ENCODE assay signal across 8 cellular contexts in the genomic region with DNA sequence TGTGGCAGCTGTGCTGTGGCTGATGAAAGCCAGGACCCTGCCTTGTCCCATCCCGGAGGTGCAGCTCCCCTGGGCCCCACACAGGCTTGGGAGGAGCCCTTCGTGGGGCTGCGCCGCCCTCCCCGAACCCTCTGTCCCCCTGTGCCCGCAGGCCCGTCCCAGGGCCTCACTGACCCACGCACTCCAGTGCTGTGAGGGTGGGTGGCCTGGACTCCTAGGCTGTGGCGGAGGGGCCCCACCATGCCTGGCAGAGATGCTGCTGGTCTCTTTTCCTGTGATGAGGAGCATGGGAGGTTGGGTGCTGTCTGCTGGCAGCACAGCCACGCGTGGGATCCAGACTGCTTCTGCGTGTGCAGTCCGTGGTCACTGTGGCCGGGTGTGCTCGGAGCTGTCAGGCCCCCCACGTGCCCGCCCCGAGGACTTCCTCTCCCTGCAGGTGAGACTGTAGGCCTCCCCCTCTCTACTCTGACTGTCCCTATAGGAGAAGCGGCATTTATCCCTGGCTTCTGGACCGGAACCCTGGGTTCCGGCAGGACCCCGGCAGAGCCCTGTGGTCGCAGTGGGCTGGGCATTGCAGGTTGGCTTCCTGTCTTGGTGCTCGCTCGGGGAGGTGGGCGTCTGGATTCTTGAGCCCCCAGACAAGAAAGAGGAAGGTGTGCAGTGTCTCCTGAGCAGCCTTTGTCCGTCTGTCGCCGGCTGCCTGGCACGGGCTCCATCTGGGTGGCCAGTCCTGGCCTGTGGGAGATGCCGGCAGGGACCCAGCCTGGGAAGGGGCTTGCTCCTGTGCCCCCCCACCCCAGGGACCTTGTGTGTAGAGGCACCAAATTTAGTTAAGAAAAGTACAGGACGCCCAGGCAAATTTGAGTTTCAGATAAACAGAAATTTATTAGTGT. TPM values are rescaled to one million over a fixed set of nuclear protein-coding genes. Genes with fewer than 3 reads are reported as not detected.
A peak's percentile ranks its signal among the peaks of the same experiment; 100 is the strongest.
DNase-seq lines count a peak whose midpoint lies in the region; ATAC-seq and TF ChIP-seq lines count a peak whose summit lies in the region.

No MANE protein-coding gene starts in this region.

- H3K27me3 ChIP-seq in HL-60 (ENCODE audit: insufficient read depth, poor library complexity, severe bottlenecking) (no peaks in the 10 kb centered on the region), breast epithelium (no peaks in the 10 kb centered on the region)

- H3K4me1 Mint-ChIP-seq in naive B cell = peaks cover 29 to 43% (median 35%) of the 10 kb centered on the region in 3 donors

- ATAC-seq in naive B cell (ENCODE audit: low read depth in 2 of 2) (peak; percentile 20 to 22), HG02852 (IDR thresholded peaks at IDR 0.05; ENCODE audit: unreplicated experiment) (no peak), GM21367 (IDR thresholded peaks at IDR 0.05; ENCODE audit: unreplicated experiment) (no peak), GM21619 (IDR thresholded peaks at IDR 0.05; ENCODE audit: unreplicated experiment) (no peak)

- H3K4me1 ChIP-seq in breast epithelium = peaks cover 16 to 17% of the 10 kb centered on the region in 2 donors

- peaks cover 0 to 2% of the 10 kb centered on the region in 2 donors for H3K9me3 ChIP-seq in breast epithelium

- H3K9me3 Mint-ChIP-seq in naive B cell = no peaks in the 10 kb centered on the region

- H3K27ac Mint-ChIP-seq in naive B cell = peak overlapping the region; percentile 33 to 95 (median 82)

- DNase-seq in AG09309 (ENCODE audit: low read depth) (no peak), HL-60 (ENCODE audit: low read depth in 1 of 2, low spot score in 1 of 2) (peak in 1 of 2 experiments; percentile 16), breast epithelium (ENCODE audit: low spot score in 2 of 2) (no peak), naive B cell (peak; percentile 29), cortex of kidney (lab: John Stamatoyannopoulos, UW) (no peak)

- peaks cover 0 to 9% (median 0%) of the 10 kb centered on the region in 3 donors for H3K27me3 Mint-ChIP-seq in naive B cell

- intact Hi-C loops in breast epithelium (cut with DNase I; ENCODE audit: low total_unique reads) = no loop called here

- no peaks in the 10 kb centered on the region for H3K36me3 ChIP-seq in breast epithelium

- H3K27ac ChIP-seq in HL-60 (replicated peaks) (peak overlapping the region; percentile 24; the same call in 1 of the 2 replicates), breast epithelium (peak overlapping the region; percentile 73 to 84)

- no peaks in the 10 kb centered on the region for H3K36me3 Mint-ChIP-seq in naive B cell

- no peak for TF ChIP-seq POLR2A in breast epithelium (IDR thresholded peaks at IDR 0.05)

- peak overlapping the region; percentile 57 to 91 (median 84) for H3K4me3 Mint-ChIP-seq in naive B cell

- H3K4me3 ChIP-seq in AG09309 (ENCODE audit: control insufficient read depth, low read depth, low read length) (peak overlapping the region; percentile 82), HL-60 (replicated peaks; ENCODE audit: insufficient read depth, low read length) (peak overlapping the region; percentile 85), breast epithelium (peak overlapping the region in 2 of 3 donors; percentile 71 to 79)

- no peak for TF ChIP-seq CTCF in AG09309 (IDR thresholded peaks at IDR 0.05; ENCODE audit: control insufficient read depth, insufficient read depth, low read depth, low read length, missing control alignments)
- no peak for TF ChIP-seq CTCF in HL-60 (IDR thresholded peaks at IDR 0.05; ENCODE audit: insufficient read depth, low read length)
- TF ChIP-seq CTCF in breast epithelium (IDR thresholded peaks at IDR 0.05) = no peak

RNA-seq across cellular contexts. Expression of a gene that starts 2.3 kb away (rescaled TPM):
- 10 to 100 TPM; 50.7 to 70.1 (median 68.8) TPM for total RNA-seq in breast epithelium
- 1 to 10 TPM; 3.3 to 6.3 (median 4.7) TPM for polyA plus RNA-seq in naive B cell (ENCODE audit: low read depth in 6 of 6)

RNA-seq across cellular contexts. Expression of a gene that starts 23.6 kb away (rescaled TPM):
- total RNA-seq in breast epithelium = under 1 TPM; 0.33 to 0.64 (median 0.59) TPM
- polyA plus RNA-seq in naive B cell (ENCODE audit: low read depth in 6 of 6) = under 1 TPM in 3 of 6 donors, not detected in 3; 0.21 to 0.77 (median 0.65) TPM

RNA-seq across cellular contexts. Expression of a gene that starts 52.7 kb away (rescaled TPM):
- 100 to 1,000 TPM in 1 of 3 donors, 10 to 100 TPM in 2; 46.2 to 146 (median 92.1) TPM for total RNA-seq in breast epithelium
- 10 to 100 TPM in 2 of 6 donors, 1 to 10 TPM in 4; 2.0 to 27.3 (median 8.4) TPM for polyA plus RNA-seq in naive B cell (ENCODE audit: low read depth in 6 of 6)

Comparison
In these comparisons a context has a peak if more than half of its experiments do, and no peak if none do; other contexts are left out.
1. ATAC-seq: peak in naive B cell (2 of 2); none in HG02852 (single experiment), GM21367 (single experiment) and GM21619 (single experiment).
2. Peak in every context shown above with its lines, with median percentiles within 50 percentile points of each other: H3K4me3 ChIP-seq.